In genomic region chr3:111329370-111329769, GRCh38 we compare ENCODE assay signal across 23 cellular contexts.
"Had no signal": no experiment of that assay in that cellular context is flagged by ENCODE, and none has a peak within 500 bp of the region (broad histone marks: within the 10 kb centered on the region; RNA-seq: fewer than 3 reads in every experiment).

No MANE protein-coding gene starts in this region.

- H3K4me1 ChIP-seq: left ventricle myocardium inferior, pancreas, prostate gland, suprapubic skin, tibial artery, uterus had no signal

- H3K36me3 ChIP-seq: left ventricle myocardium inferior, pancreas, prostate gland, suprapubic skin, thoracic aorta, tibial artery, uterus had no signal

- H3K27me3 ChIP-seq: pancreas, suprapubic skin, tibial artery, uterus had no signal

- H3K9me3 ChIP-seq: left ventricle myocardium inferior, mucosa of descending colon, pancreas, prostate gland, suprapubic skin, thoracic aorta, tibial artery, uterus had no signal

- H3K4me3 ChIP-seq: left ventricle myocardium inferior, mucosa of descending colon, pancreas, prostate gland, skin epidermis, suprapubic skin, thoracic aorta, tibial artery, uterus had no signal

- DNase-seq: hippocampal formation; kidney glomerular epithelial cell; left cardiac atrium; left ventricle myocardium inferior; midbrain; mucosa of descending colon; naive thymus-derived CD4-positive, alpha-beta T cell; nucleus accumbens; pancreas; posterior cingulate gyrus; retina; right cardiac atrium; stimulated activated CD4-positive, alpha-beta T cell treated with anti-CD3 and anti-CD28 coated beads, Interleukin-12 subunit alpha, Interleukin-12 subunit beta, amount 100 ng/mL, for 4 hours; stimulated activated CD4-positive, alpha-beta T cell treated with anti-CD3 and anti-CD28 coated beads, Interleukin-15, amount 100 ng/mL, for 24 hours; stimulated activated CD4-positive, alpha-beta T cell treated with anti-CD3 and anti-CD28 coated beads, Interleukin-2, amount 100 ng/mL, for 24 hours; stimulated activated CD4-positive, alpha-beta T cell treated with anti-CD3 and anti-CD28 coated beads, Interleukin-4, amount 100 ng/mL, for 1 hour; stimulated activated naive CD4-positive, alpha-beta T cell; tibial artery; uterus had no signal

- H3K27ac ChIP-seq: left ventricle myocardium inferior, pancreas, prostate gland, skin epidermis, suprapubic skin, thoracic aorta, tibial artery, uterus had no signal
